In genomic region chr14:74551001-74551400, GRCh38 we compare ENCODE assay signal across 23 cellular contexts. TPM values are rescaled to one million over a fixed set of nuclear protein-coding genes. Genes with fewer than 3 reads are reported as not detected.
A peak's percentile ranks its signal among the peaks of the same experiment; 100 is the strongest.
DNase-seq lines count a peak whose midpoint lies in the region; ATAC-seq, FAIRE-seq and TF ChIP-seq lines count a peak whose summit lies in the region.
"Had no signal": no experiment of that assay in that cellular context is flagged by ENCODE, and none has a peak within 500 bp of the region (broad histone marks: within the 10 kb centered on the region; RNA-seq: fewer than 3 reads in every experiment).

No MANE protein-coding gene starts in this region.

- no peak for TF ChIP-seq EP300 in H1 (IDR thresholded peaks at IDR 0.05; ENCODE audit: borderline replicate concordance in 1 of 2, low read depth in 2 of 2, low read length in 2 of 2)

- no peak overlapping the region for H3K4me3 Mint-ChIP-seq in osteocyte (ENCODE audit: unreplicated experiment)
- H3K4me3 Mint-ChIP-seq: CD14-positive monocyte had no signal

- H3K27ac Mint-ChIP-seq in osteocyte (ENCODE audit: unreplicated experiment), result peak overlapping the region; percentile 86
- H3K27ac Mint-ChIP-seq: CD14-positive monocyte, IgD-negative memory B cell had no signal

- H3K18ac ChIP-seq in H1 (ENCODE audit: extremely low read depth, low read length), result no peak overlapping the region

- peak overlapping the region; percentile 32 for H3K27ac ChIP-seq in RWPE2 (ENCODE audit: poor library complexity, severe bottlenecking)
- no peak overlapping the region for H3K27ac ChIP-seq in H1 (ENCODE audit: low read depth, low read length)
- peak overlapping the region; percentile 78 for H3K27ac ChIP-seq in upper lobe of right lung
- H3K27ac ChIP-seq: HL-60, SK-N-MC had no signal

- no peak for FAIRE-seq in H1 (lab: Jason Lieb, UNC)
- FAIRE-seq in GM12891 (lab: Jason Lieb, UNC), result no peak

- H2AFZ ChIP-seq in H1 (ENCODE audit: low read length), result no peak overlapping the region

- no peak overlapping the region for H3K4ac ChIP-seq in H1 (replicated peaks; ENCODE audit: insufficient read length, low read depth, low read length)

- TF ChIP-seq CTCF in RWPE2 (IDR thresholded peaks at IDR 0.05; ENCODE audit: poor library complexity, severe bottlenecking), result no peak
- no peak for TF ChIP-seq CTCF in H1 (IDR thresholded peaks at IDR 0.05; ENCODE audit: control extremely low read depth in 1 of 3, insufficient read depth in 1 of 3, low read depth in 1 of 3, low read length in 3 of 3)
- no peak for TF ChIP-seq CTCF in osteocyte (IDR thresholded peaks at IDR 0.05)
- TF ChIP-seq CTCF in upper lobe of right lung (IDR thresholded peaks at IDR 0.05), result no peak

- H3K4me3 ChIP-seq in RWPE2 (ENCODE audit: severe bottlenecking) (no peak overlapping the region), H1 (ENCODE audit: extremely low read depth in 1 of 4, insufficient read depth in 2 of 4, low read depth in 3 of 4, low read length in 4 of 4) (no peak overlapping the region), upper lobe of right lung (no peak overlapping the region)
- H3K4me3 ChIP-seq: HAP-1, MG63, Peyer's patch, SK-N-MC had no signal

- peaks cover 85% of the 10 kb centered on the region for H3K4me1 Mint-ChIP-seq in osteocyte (ENCODE audit: unreplicated experiment)
- H3K4me1 Mint-ChIP-seq: IgD-negative memory B cell had no signal

- H2BK5ac ChIP-seq in H1 (ENCODE audit: low read depth, low read length), result no peak overlapping the region

- H3K14ac ChIP-seq in H1 (ENCODE audit: insufficient read length), result no peak overlapping the region

- peaks cover 2% of the 10 kb centered on the region; the same call in 1 of the 2 replicates for H3K23me2 ChIP-seq in H1 (ENCODE audit: low read depth, low read length)

- POLR2A ChIA-PET in H1 (lab: Charles Lee; ENCODE audit: partially characterized antibody), result interaction anchor here (1.2 kb wide), 1 partner anchor 9 kb away, joined by 3 read pairs; no protein-coding TSS in a partner anchor

- H3K79me1 ChIP-seq in H1 (ENCODE audit: low read depth, low read length), result no peaks in the 10 kb centered on the region

- no peak overlapping the region for H2BK20ac ChIP-seq in H1 (ENCODE audit: low read length)

- 0 out of 2 replicates have a peak overlapping the region, but pooled peaks have one; percentile 17 for H2AK5ac ChIP-seq in H1 (ENCODE audit: low read depth, low read length)

- DNase-seq in RWPE2 (ENCODE audit: low spot score) (no peak), H1 (ENCODE audit: low read depth in 1 of 2, low spot score in 2 of 2) (no peak), osteocyte (ENCODE audit: extremely low spot score, unreplicated experiment) (no peak), upper lobe of right lung (no peak), GM12891 (ENCODE audit: insufficient read length, low spot score) (no peak)
- DNase-seq: DMS79 treated with DMSO at 0.1 percent for 48 hours, Karpas-422, MG63, NCI-H1048, NCI-H1436 treated with DMSO at 0.1 percent for 48 hours, NCI-H2029 treated with DMSO at 0.1 percent for 48 hours, NCI-H2171 treated with DMSO at 0.1 percent for 48 hours, NCI-H446, NCI-H526 treated with DMSO at 0.1 percent for 48 hours, Peyer's patch, SHP77 had no signal

- no peak overlapping the region for H3K9ac ChIP-seq in H1 (replicated peaks in 1 of 4; ENCODE audit: extremely low read depth in 1 of 4, low read depth in 3 of 4, low read length in 3 of 4)

- no peak overlapping the region for H2BK12ac ChIP-seq in H1 (ENCODE audit: low read depth, low read length)

- no peak overlapping the region for H2BK15ac ChIP-seq in H1 (ENCODE audit: low read length)

- CTCF ChIA-PET in H1 (lab: Charles Lee; ENCODE audit: partially characterized antibody), result interaction anchor here (0.5 to 2.4 kb wide), 9 partner anchors 11 to 358 kb away, joined by 3 to 9 read pairs (median 4); partner anchors contain the start of gene LTBP2

- no peaks in the 10 kb centered on the region for H3K9me3 Mint-ChIP-seq in osteocyte (ENCODE audit: unreplicated experiment)
- H3K9me3 Mint-ChIP-seq: CD14-positive monocyte, IgD-negative memory B cell had no signal

- peaks cover 41% of the 10 kb centered on the region for H3K36me3 Mint-ChIP-seq in osteocyte (ENCODE audit: unreplicated experiment)
- H3K36me3 Mint-ChIP-seq: CD14-positive monocyte, IgD-negative memory B cell had no signal

- no peak overlapping the region for H2BK120ac ChIP-seq in H1 (replicated peaks; ENCODE audit: low read depth, low read length)

- no peak overlapping the region for H3K56ac ChIP-seq in H1 (replicated peaks; ENCODE audit: insufficient read length, low read depth, low read length)

- 88% methylated on average over 11 of the region's 11 CpGs; no CpG with 5 or more reads in 1 of the 2 experiments for WGBS in H1 (ENCODE audit: extremely low coverage in 1 of 2, insufficient coverage in 1 of 2, insufficient read length in 1 of 2, insufficient replicate concordance in 2 of 2, low coverage in 1 of 2, low lambda C conversion rate in 2 of 2, missing lambda C conversion rate in 1 of 2), 2 experiments

- no peak overlapping the region for H4K5ac ChIP-seq in H1 (ENCODE audit: insufficient read length, low read depth, low read length)

- H4K8ac ChIP-seq in H1 (ENCODE audit: extremely low read depth, insufficient read depth, low read length), result no peak overlapping the region

- H4K20me1 ChIP-seq in H1 (replicated peaks in 1 of 2; ENCODE audit: control insufficient read depth in 1 of 2, insufficient read depth in 2 of 2, low read length in 2 of 2), result no peaks in the 10 kb centered on the region

- no peak overlapping the region for H3K23ac ChIP-seq in H1 (ENCODE audit: insufficient read length)

- H3K27me3 ChIP-seq in RWPE2 (ENCODE audit: insufficient read depth, poor library complexity, severe bottlenecking) (no peaks in the 10 kb centered on the region), H1 (replicated peaks in 1 of 4; ENCODE audit: control insufficient read depth in 3 of 4, extremely low read depth in 1 of 4, insufficient read depth in 3 of 4, low read length in 3 of 4) (no peaks in the 10 kb centered on the region), upper lobe of right lung (no peaks in the 10 kb centered on the region)
- H3K27me3 ChIP-seq: MG63, Peyer's patch had no signal

- TF ChIP-seq RAD21 in H1 (IDR thresholded peaks at IDR 0.05 in 1 of 2, conservative IDR thresholded peaks at IDR 0.05 in 1 of 2; ENCODE audit: low read depth in 2 of 2, low read length in 2 of 2), result no peak

- H3K27me3 Mint-ChIP-seq in osteocyte (ENCODE audit: unreplicated experiment), result no peaks in the 10 kb centered on the region

- H3K4me1 ChIP-seq in RWPE2 (ENCODE audit: insufficient read depth, poor library complexity, severe bottlenecking) (peaks cover 2% of the 10 kb centered on the region), H1 (replicated peaks in 1 of 4; ENCODE audit: control insufficient read depth in 3 of 4, insufficient read depth in 4 of 4, low read length in 3 of 4) (peaks cover 0 to 16% (median 6%) of the 10 kb centered on the region in 4 experiments; a peak in 6 of 7 replicates), upper lobe of right lung (peaks cover 27% of the 10 kb centered on the region)
- H3K4me1 ChIP-seq: HAP-1 had no signal

- no peaks in the 10 kb centered on the region for H3K79me2 ChIP-seq in H1 (ENCODE audit: control insufficient read depth in 1 of 2, insufficient read depth in 2 of 2, low read length in 2 of 2)

- H3K36me3 ChIP-seq in RWPE2 (ENCODE audit: low read depth), result peaks cover 87% of the 10 kb centered on the region
- H3K36me3 ChIP-seq in H1 (ENCODE audit: control insufficient read depth in 2 of 4, insufficient read depth in 4 of 4, low read length in 3 of 4), result no peaks in the 10 kb centered on the region
- no peaks in the 10 kb centered on the region for H3K36me3 ChIP-seq in upper lobe of right lung
- H3K36me3 ChIP-seq: HAP-1, MG63, Peyer's patch had no signal

- TF ChIP-seq POLR2A in H1 (IDR thresholded peaks at IDR 0.05; ENCODE audit: control extremely low read depth in 1 of 2, low read depth in 2 of 2, low read length in 2 of 2) (no peak), GM12891 (IDR thresholded peaks at IDR 0.05; ENCODE audit: low read depth, low read length) (no peak)

- no peak overlapping the region for H4K91ac ChIP-seq in H1 (replicated peaks; ENCODE audit: insufficient read length, low read length)

- intact Hi-C loops in upper lobe of right lung (cut with DNase I), result no loop called here

- H3K4me2 ChIP-seq in H1 (ENCODE audit: insufficient read depth in 1 of 2, low read depth in 2 of 2, low read length in 2 of 2), result 0 out of 4 replicates have a peak overlapping the region, but pooled peaks of 1 of the 2 experiments have one; percentile 14

- ATAC-seq in RWPE2 (ENCODE audit: low read depth) (no peak), upper lobe of right lung (no peak), GM21390 (IDR thresholded peaks at IDR 0.05; ENCODE audit: unreplicated experiment) (no peak), HG02884 (IDR thresholded peaks at IDR 0.05; ENCODE audit: unreplicated experiment) (no peak)

- no peaks in the 10 kb centered on the region for H3K9me3 ChIP-seq in RWPE2 (ENCODE audit: severe bottlenecking)
- H3K9me3 ChIP-seq in H1 (ENCODE audit: insufficient read depth in 2 of 2, low read depth in 1 of 2, low read length in 1 of 2), result no peaks in the 10 kb centered on the region
- no peaks in the 10 kb centered on the region for H3K9me3 ChIP-seq in upper lobe of right lung
- H3K9me3 ChIP-seq: HAP-1, MG63, Peyer's patch had no signal

RNA-seq across cellular contexts. Expression of gene ISCA2, which starts 57.4 kb away (rescaled TPM):
- 43.5 and 51.5 TPM in 2 replicates for total RNA-seq in H1 (2021; fragmentation: NEBNext Ultra II Directional; extraction: Animal tissue kit (Norgen Biotek cat#: 25700))
- 58.2 and 78.6 TPM in 2 replicates for polyA plus RNA-seq in H1 (2011; rRNA removed)
- 56.9 TPM for polyA plus RNA-seq in H1 (2011; cell fraction: cytosol; rRNA removed)
- polyA plus RNA-seq in H1 (2011; cell fraction: nucleus; rRNA removed), result 14.9 TPM
- 29.6 to 43.0 TPM (median 33.9 TPM) in 4 replicates for polyA plus RNA-seq in H1 (2012, experiment 1 of 2)
- 100 TPM for polyA plus RNA-seq in H1 (2012, experiment 2 of 2)
- polyA plus RNA-seq in H1 (2013, experiment 1 of 2), result 37.6 TPM
- polyA plus RNA-seq in H1 (2013, experiment 2 of 2), result 40.2 TPM
- 13.1 and 13.7 TPM in 2 replicates for polyA minus RNA-seq in H1 (2011; rRNA and poly(A)+ RNA removed)
- polyA minus RNA-seq in H1 (2011; cell fraction: cytosol; rRNA and poly(A)+ RNA removed), result 20.4 TPM
- polyA minus RNA-seq in H1 (2011; cell fraction: nucleus; rRNA and poly(A)+ RNA removed), result 8.2 TPM
- total RNA-seq in osteocyte (22.4 and 26.3 TPM in 2 replicates), upper lobe of right lung (21.4 TPM)
- polyA plus RNA-seq in GM12891 (2012; ENCODE audit: low read depth, missing spikeins), result 27.8 TPM

RNA-seq across cellular contexts. Expression of gene NPC2, which starts 57.9 kb away (rescaled TPM):
- 168 and 178 TPM in 2 replicates for total RNA-seq in H1 (2021; fragmentation: NEBNext Ultra II Directional; extraction: Animal tissue kit (Norgen Biotek cat#: 25700))
- polyA plus RNA-seq in H1 (2011; rRNA removed), result 258 and 287 TPM in 2 replicates
- 273 TPM for polyA plus RNA-seq in H1 (2011; cell fraction: cytosol; rRNA removed)
- polyA plus RNA-seq in H1 (2011; cell fraction: nucleus; rRNA removed), result 288 TPM
- polyA plus RNA-seq in H1 (2012, experiment 1 of 2), result 283 to 375 TPM (median 345 TPM) in 4 replicates
- polyA plus RNA-seq in H1 (2012, experiment 2 of 2), result 241 TPM
- 424 TPM for polyA plus RNA-seq in H1 (2013, experiment 1 of 2)
- polyA plus RNA-seq in H1 (2013, experiment 2 of 2), result 546 TPM
- 253 and 295 TPM in 2 replicates for polyA minus RNA-seq in H1 (2011; rRNA and poly(A)+ RNA removed)
- polyA minus RNA-seq in H1 (2011; cell fraction: cytosol; rRNA and poly(A)+ RNA removed), result 120 TPM
- 120 TPM for polyA minus RNA-seq in H1 (2011; cell fraction: nucleus; rRNA and poly(A)+ RNA removed)
- total RNA-seq in osteocyte (524 and 529 TPM in 2 replicates), upper lobe of right lung (849 TPM)
- 61.0 TPM for polyA plus RNA-seq in GM12891 (2012; ENCODE audit: low read depth, missing spikeins)
